ENCODE assay signal across 11 cellular contexts in the genomic region with DNA sequence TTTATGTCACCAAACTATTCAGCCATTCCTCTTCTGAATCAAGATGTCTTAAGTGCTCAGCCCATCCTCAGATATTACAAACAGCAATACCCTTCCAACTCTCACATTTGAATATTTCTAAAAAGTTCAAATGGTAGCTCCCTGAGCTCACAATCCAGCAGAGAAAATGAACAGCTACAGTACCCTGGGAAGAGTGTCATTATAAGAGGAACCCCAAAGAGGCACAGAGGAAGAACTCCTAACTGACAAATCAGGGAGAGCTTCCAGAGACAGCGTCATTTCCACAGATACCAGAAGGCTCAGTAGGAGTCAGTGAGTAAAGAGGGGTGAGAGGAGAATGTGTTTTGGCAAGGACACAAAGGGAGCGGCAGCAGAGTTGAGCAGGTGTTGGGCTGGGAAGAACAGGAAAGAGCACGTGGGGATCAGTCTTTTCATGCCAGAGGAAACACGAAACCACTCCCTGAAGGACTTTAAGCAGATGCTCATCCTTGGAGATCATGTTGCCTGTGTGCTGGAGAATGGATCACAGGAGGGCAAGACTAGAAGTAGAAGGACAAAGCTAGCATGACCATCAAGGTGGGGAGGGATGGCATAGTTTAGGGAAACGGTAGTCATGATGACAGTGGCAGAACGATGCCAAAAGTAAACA. TPM values are rescaled to one million over a fixed set of nuclear protein-coding genes. Genes with fewer than 3 reads are reported as not detected.
DNase-seq lines count a peak whose midpoint lies in the region; ATAC-seq and TF ChIP-seq lines count a peak whose summit lies in the region.
"Had no signal": no experiment of that assay in that cellular context is flagged by ENCODE, and none has a peak within 500 bp of the region (broad histone marks: within the 10 kb centered on the region; RNA-seq: fewer than 3 reads in every experiment).

No MANE protein-coding gene starts in this region.

- DNase-seq in NCI-H1436 (lab: John Stamatoyannopoulos, UW): peak; percentile 15
- DNase-seq in NCI-H1436 treated with DMSO at 0.1 percent for 48 hours (lab: John Stamatoyannopoulos, UW): no peak
- peak; percentile 67 for DNase-seq in NCI-H510A (lab: John Stamatoyannopoulos, UW)
- DNase-seq in epithelial cell of prostate (ENCODE audit: low read depth, low spot score): peak; percentile 87
- no peak for DNase-seq in smooth muscle cell (lab: John Stamatoyannopoulos, UW; ENCODE audit: unreplicated experiment)
- DNase-seq in activated CD8-positive, alpha-beta memory T cell treated with anti-CD3 and anti-CD28 coated beads, Interleukin-2, amount 50 U/mL, for 48 hours: no peak
- DNase-seq: activated CD8-positive, alpha-beta memory T cell treated with anti-CD3 and anti-CD28 coated beads for 24 hours; stimulated activated CD8-positive, alpha-beta memory T cell treated with anti-CD3 and anti-CD28 coated beads, Interleukin-4, amount 100 ng/mL, for 48 hours had no signal

- H3K79me2 ChIP-seq in smooth muscle cell (ENCODE audit: low read depth): no peaks in the 10 kb centered on the region

- H4K20me1 ChIP-seq in smooth muscle cell (ENCODE audit: low read depth): peaks cover 12% of the 10 kb centered on the region

- no peaks in the 10 kb centered on the region for H3K36me3 ChIP-seq in smooth muscle cell (ENCODE audit: low read depth)

- H3K9me3 ChIP-seq in smooth muscle cell (replicated peaks; ENCODE audit: low read depth): no peaks in the 10 kb centered on the region

- no peaks in the 10 kb centered on the region for H3K27me3 ChIP-seq in smooth muscle cell (ENCODE audit: low read depth)

- H3K4me1 ChIP-seq in smooth muscle cell (ENCODE audit: low read depth): peaks cover 42% of the 10 kb centered on the region

- no peak overlapping the region for H2AFZ ChIP-seq in smooth muscle cell (ENCODE audit: low read depth)

- H3K9ac ChIP-seq in smooth muscle cell (ENCODE audit: low read depth): peak overlapping the region; percentile 37

- no peak overlapping the region for H3K4me3 ChIP-seq in smooth muscle cell

- H3K4me2 ChIP-seq in smooth muscle cell: peak overlapping the region; percentile 68

- H3F3A ChIP-seq in smooth muscle cell (ENCODE audit: low read depth): peaks cover 27% of the 10 kb centered on the region

- 64% methylated on average over 6 of the region's 6 CpGs for WGBS in smooth muscle cell (ENCODE audit: low lambda C conversion rate)

- ATAC-seq in GM19035 (IDR thresholded peaks at IDR 0.05; ENCODE audit: unreplicated experiment) (no peak), GM21786 (IDR thresholded peaks at IDR 0.05; ENCODE audit: unreplicated experiment) (no peak)
- ATAC-seq: Right ventricle myocardium inferior had no signal

- no peak for TF ChIP-seq CTCF in smooth muscle cell (IDR thresholded peaks at IDR 0.05; ENCODE audit: borderline replicate concordance, insufficient read depth, poor library complexity, severe bottlenecking)

- H3K27ac ChIP-seq in epithelial cell of prostate: peak overlapping the region; percentile 92
- peak overlapping the region; percentile 54 for H3K27ac ChIP-seq in smooth muscle cell (ENCODE audit: low read depth)

RNA-seq across cellular contexts. Expression of a gene that starts 4.3 kb away (rescaled TPM):
- total RNA-seq in smooth muscle cell: 6.4 and 9.0 TPM in 2 replicates
- polyA plus RNA-seq in smooth muscle cell: 4.7 and 4.8 TPM in 2 replicates

Comparison
In these comparisons a context has a peak if more than half of its experiments do, and no peak if none do; other contexts are left out.
1. DNase-seq: peak in NCI-H1436 (single experiment), NCI-H510A (single experiment) and epithelial cell of prostate (single experiment); none in NCI-H1436 treated with DMSO at 0.1 percent for 48 hours (single experiment), smooth muscle cell (single experiment) and activated CD8-positive, alpha-beta memory T cell treated with anti-CD3 and anti-CD28 coated beads, Interleukin-2, amount 50 U/mL, for 48 hours (single experiment).